Comparison of ENCODE assay signal across 1 cellular context in genomic region chr5:179836225-179837019, GRCh38.
TF ChIP-seq lines count a peak whose summit lies in the region.

No MANE protein-coding gene starts in this region.

TF ChIP-seq in GM12878, 131 proteins besides CTCF, POLR2A, EP300 and RAD21 (continued from another document):
- TF ChIP-seq E4F1 (IDR thresholded peaks at IDR 0.05; ENCODE audit: borderline replicate concordance, partially characterized antibody) (no peak), RFX5 (IDR thresholded peaks at IDR 0.05; ENCODE audit: low read depth, low read length) (no peak), NR2F1 (conservative IDR thresholded peaks at IDR 0.05) (no peak), NBN (IDR thresholded peaks at IDR 0.05) (0 out of 2 replicates have a peak, but pooled peaks have one; percentile 28), TAF1 (IDR thresholded peaks at IDR 0.05; ENCODE audit: borderline replicate concordance, low read depth, low read length) (no peak), NFIC (IDR thresholded peaks at IDR 0.05; ENCODE audit: low read depth, low read length) (no peak), ZNF592 (IDR thresholded peaks at IDR 0.05) (no peak), YY1 (IDR thresholded peaks at IDR 0.05; ENCODE audit: low read depth, low read length) (no peak)
TF ChIP-seq in GM12878: peak in this region for 8.
